In genomic region chr11:122271747-122272146, GRCh38 we compare ENCODE assay signal across 27 cellular contexts.
"Had no signal": no experiment of that assay in that cellular context is flagged by ENCODE, and none has a peak within 500 bp of the region (broad histone marks: within the 10 kb centered on the region; RNA-seq: fewer than 3 reads in every experiment).

No MANE protein-coding gene starts in this region.

- H3K4me3 Mint-ChIP-seq: mesothelial cell of epicardium; naive B cell; natural killer cell treated with Interleukin-12 subunit alpha and Interleukin-12 subunit beta and Interleukin-15 and Interleukin-18, amount 100 ng/mL, for 72 hours; stimulated activated memory B cell treated with anti-CD40 and anti-IgM and Interleukin-4, amounts not matched to agents 10 μg/mL and 1 μg/mL and 100 μg/mL, for 72 hours; type B pancreatic cell had no signal

- H3K36me3 Mint-ChIP-seq: mesothelial cell of epicardium; naive B cell; natural killer cell treated with Interleukin-12 subunit alpha and Interleukin-12 subunit beta and Interleukin-15 and Interleukin-18, amount 100 ng/mL, for 72 hours; stimulated activated memory B cell treated with anti-CD40 and anti-IgM and Interleukin-4, amounts not matched to agents 10 μg/mL and 1 μg/mL and 100 μg/mL, for 72 hours had no signal

- FAIRE-seq: islet of Langerhans had no signal

- H3K4me3 ChIP-seq: esophagus muscularis mucosa, gastroesophageal sphincter, heart left ventricle, hepatocyte, left lung, mucosa of descending colon, neural progenitor cell, prostate gland, right atrium auricular region, testis, tibial artery had no signal

- H3K27me3 Mint-ChIP-seq: type B pancreatic cell had no signal

- H3K4me1 Mint-ChIP-seq: naive B cell; stimulated activated memory B cell treated with anti-CD40 and anti-IgM and Interleukin-4, amounts not matched to agents 10 μg/mL and 1 μg/mL and 100 μg/mL, for 72 hours had no signal

- ATAC-seq: foreskin keratinocyte; gastroesophageal sphincter; heart left ventricle; left cardiac atrium; left lung; mucosa of descending colon; natural killer cell treated with Interleukin-12 subunit alpha and Interleukin-12 subunit beta and Interleukin-15 and Interleukin-18, amount 100 ng/mL, for 72 hours; sciatic nerve; stimulated activated memory B cell treated with anti-CD40 and anti-IgM and Interleukin-4, amounts not matched to agents 10 μg/mL and 1 μg/mL and 100 μg/mL, for 72 hours; stimulated activated naive CD8-positive, alpha-beta T cell treated with anti-CD3 and anti-CD28 coated beads, Interleukin-15, Interleukin-2, amounts not matched to agents 100 U/mL and 50 U/mL, for 24 hours had no signal

- H3K27ac Mint-ChIP-seq: mesothelial cell of epicardium; naive B cell; natural killer cell treated with Interleukin-12 subunit alpha and Interleukin-12 subunit beta and Interleukin-15 and Interleukin-18, amount 100 ng/mL, for 72 hours; neural progenitor cell; stimulated activated memory B cell treated with anti-CD40 and anti-IgM and Interleukin-4, amounts not matched to agents 10 μg/mL and 1 μg/mL and 100 μg/mL, for 72 hours; type B pancreatic cell had no signal

- H3K27me3 ChIP-seq: esophagus muscularis mucosa, gastroesophageal sphincter, heart left ventricle, hepatocyte, left lung, neural progenitor cell, right atrium auricular region, testis, tibial artery had no signal

- H3K27ac ChIP-seq: epithelial cell of prostate, esophagus muscularis mucosa, foreskin keratinocyte, gastroesophageal sphincter, heart left ventricle, hepatocyte, left lung, neural progenitor cell, prostate gland, right atrium auricular region, testis, tibial artery had no signal

- H3K9me3 ChIP-seq: esophagus muscularis mucosa, gastroesophageal sphincter, heart left ventricle, left lung, mucosa of descending colon, prostate gland, right atrium auricular region, testis, tibial artery had no signal

- H3K4me1 ChIP-seq: foreskin keratinocyte, left lung, prostate gland, testis, tibial artery had no signal

- DNase-seq: cortex of kidney; foreskin keratinocyte; heart left ventricle; left cardiac atrium; left lung; mesenchymal stem cell; mucosa of descending colon; naive B cell; stimulated activated CD4-positive, alpha-beta T cell treated with anti-CD3 and anti-CD28 coated beads, Interleukin-2, amount 100 ng/mL, for 24 hours; stimulated activated CD4-positive, alpha-beta T cell treated with anti-CD3 and anti-CD28 coated beads, Interleukin-4, amount 100 ng/mL, for 4 hours; stimulated activated naive CD8-positive, alpha-beta T cell treated with anti-CD3 and anti-CD28 coated beads, Interleukin-15, Interleukin-2, amounts not matched to agents 100 U/mL and 50 U/mL, for 24 hours; substantia nigra; testis; tibial artery had no signal

- H3K36me3 ChIP-seq: esophagus muscularis mucosa, gastroesophageal sphincter, heart left ventricle, left lung, neural progenitor cell, prostate gland, right atrium auricular region, tibial artery had no signal
